Comparison of ENCODE assay signal across 25 cellular contexts in the genomic region with DNA sequence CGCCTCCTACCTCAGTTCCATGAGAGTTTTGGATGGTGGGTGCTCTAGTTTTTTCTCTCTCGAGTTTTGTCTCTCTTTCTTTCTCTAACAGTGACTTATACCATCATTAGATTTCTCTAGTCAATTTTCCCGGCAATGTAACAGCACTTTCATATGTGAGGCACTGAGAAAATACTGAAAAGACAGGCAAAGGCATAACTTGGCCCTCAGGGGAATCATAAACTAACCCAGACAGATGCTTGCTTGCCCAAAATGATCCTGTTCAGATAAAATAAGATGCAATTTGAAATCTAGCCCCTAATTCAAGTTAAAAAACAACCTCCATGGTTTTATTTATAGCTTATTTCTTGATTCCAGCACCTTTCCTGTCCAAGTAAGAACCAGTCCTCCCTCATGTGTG.
A peak's percentile ranks its signal among the peaks of the same experiment; 100 is the strongest.
DNase-seq lines count a peak whose midpoint lies in the region; ATAC-seq and TF ChIP-seq lines count a peak whose summit lies in the region.
"Had no signal": no experiment of that assay in that cellular context is flagged by ENCODE, and none has a peak within 500 bp of the region (broad histone marks: within the 10 kb centered on the region; RNA-seq: fewer than 3 reads in every experiment).

No MANE protein-coding gene starts in this region.

- no peak for ATAC-seq in GM18867 (IDR thresholded peaks at IDR 0.05; ENCODE audit: unreplicated experiment)
- ATAC-seq: CD8-positive, alpha-beta T cell; GM23338; Panc1 had no signal

- peak overlapping the region; percentile 32 to 66 for H3K27ac ChIP-seq in uterus
- H3K27ac ChIP-seq: C4-2B, RWPE1 had no signal

- H3K9me3 ChIP-seq in uterus = no peaks in the 10 kb centered on the region

- peaks cover 5% of the 10 kb centered on the region for H3K9me3 Mint-ChIP-seq in activated CD4-positive, alpha-beta memory T cell treated with anti-CD3 and anti-CD28 coated beads for 36 hours
- H3K9me3 Mint-ChIP-seq: CD8-positive, alpha-beta T cell; GM23338 had no signal

- no peak for TF ChIP-seq CTCF in epithelial cell of esophagus (IDR thresholded peaks at IDR 0.05; ENCODE audit: insufficient read depth, low read depth, low read length, missing control alignments)
- TF ChIP-seq CTCF in uterus (IDR thresholded peaks at IDR 0.05) = no peak

- H3K4me3 ChIP-seq in epithelial cell of esophagus (ENCODE audit: low read length) (no peak overlapping the region), uterus (no peak overlapping the region)
- H3K4me3 ChIP-seq: GM23338 had no signal

- DNase-seq in NCI-H2171 treated with DMSO at 0.1 percent for 48 hours (lab: John Stamatoyannopoulos, UW) = peak; percentile 41
- DNase-seq in NCI-H2171 (lab: John Stamatoyannopoulos, UW) = no peak
- DNase-seq in epithelial cell of esophagus (ENCODE audit: low read depth) = peak; percentile 20
- peak; percentile 3 for DNase-seq in inferior parietal cortex (ENCODE audit: extremely low spot score)
- no peak for DNase-seq in uterus
- no peak for DNase-seq in activated CD4-positive, alpha-beta memory T cell treated with anti-CD3 and anti-CD28 coated beads for 36 hours
- no peak for DNase-seq in activated CD8-positive, alpha-beta memory T cell treated with anti-CD3 and anti-CD28 coated beads, Interleukin-2, amount 50 U/mL, for 4 hours
- DNase-seq: CD8-positive, alpha-beta T cell; DMS153; DND-41; HCEC 1CT; IMR-90; KG1; MM.1S; NCI-H2029; NCI-H226; NCI-H510A; NCI-H69; SHP77; SW 1271 had no signal

- POLR2A ChIA-PET in activated CD4-positive, alpha-beta memory T cell treated with anti-CD3 and anti-CD28 coated beads for 36 hours (lab: Charles Lee) = no interaction called here

- intact Hi-C loops in uterus (cut with DNase I; ENCODE audit: low total_unique reads) = no loop called here
- intact Hi-C loops in activated CD4-positive, alpha-beta memory T cell treated with anti-CD3 and anti-CD28 coated beads for 36 hours (cut with micrococcal nuclease) = no loop called here

- no peak for TF ChIP-seq POLR2A in uterus (IDR thresholded peaks at IDR 0.05)

- H3K4me3 Mint-ChIP-seq in activated CD4-positive, alpha-beta memory T cell treated with anti-CD3 and anti-CD28 coated beads for 36 hours = no peak overlapping the region
- H3K4me3 Mint-ChIP-seq: CD8-positive, alpha-beta T cell; GM23338 had no signal

- H3K36me3 ChIP-seq in uterus = no peaks in the 10 kb centered on the region

- no peaks in the 10 kb centered on the region for H3K4me1 Mint-ChIP-seq in activated CD4-positive, alpha-beta memory T cell treated with anti-CD3 and anti-CD28 coated beads for 36 hours (ENCODE audit: low read depth)
- H3K4me1 Mint-ChIP-seq: GM23338 had no signal

- peaks cover 0 to 8% of the 10 kb centered on the region in 2 donors for H3K4me1 ChIP-seq in uterus

- H3K27me3 Mint-ChIP-seq in activated CD4-positive, alpha-beta memory T cell treated with anti-CD3 and anti-CD28 coated beads for 36 hours = peaks cover 4% of the 10 kb centered on the region

- H3K27me3 ChIP-seq in uterus = no peaks in the 10 kb centered on the region

- CTCF ChIA-PET in activated CD4-positive, alpha-beta memory T cell treated with anti-CD3 and anti-CD28 coated beads for 36 hours (lab: Charles Lee) = no interaction called here

- H3K36me3 Mint-ChIP-seq in activated CD4-positive, alpha-beta memory T cell treated with anti-CD3 and anti-CD28 coated beads for 36 hours = no peaks in the 10 kb centered on the region
- H3K36me3 Mint-ChIP-seq: CD8-positive, alpha-beta T cell had no signal

- H3K27ac Mint-ChIP-seq in activated CD4-positive, alpha-beta memory T cell treated with anti-CD3 and anti-CD28 coated beads for 36 hours = no peak overlapping the region
- H3K27ac Mint-ChIP-seq: CD8-positive, alpha-beta T cell; GM23338 had no signal

Comparison
In these comparisons a context has a peak if more than half of its experiments do, and no peak if none do; other contexts are left out.
1. DNase-seq: peak in NCI-H2171 treated with DMSO at 0.1 percent for 48 hours (single experiment), epithelial cell of esophagus (single experiment) and inferior parietal cortex (single experiment); none in NCI-H2171 (single experiment), uterus (0 of 2), activated CD4-positive, alpha-beta memory T cell treated with anti-CD3 and anti-CD28 coated beads for 36 hours (single experiment) and activated CD8-positive, alpha-beta memory T cell treated with anti-CD3 and anti-CD28 coated beads, Interleukin-2, amount 50 U/mL, for 4 hours (single experiment).